In genomic region chr18:71036783-71037182, GRCh38 we compare ENCODE assay signal across 20 cellular contexts.
A peak's percentile ranks its signal among the peaks of the same experiment; 100 is the strongest.
DNase-seq lines count a peak whose midpoint lies in the region; ATAC-seq, FAIRE-seq and TF ChIP-seq lines count a peak whose summit lies in the region.
"Had no signal": no experiment of that assay in that cellular context is flagged by ENCODE, and none has a peak within 500 bp of the region (broad histone marks: within the 10 kb centered on the region; RNA-seq: fewer than 3 reads in every experiment).

No MANE protein-coding gene starts in this region.

- no peak overlapping the region for H3K4me3 Mint-ChIP-seq in activated CD4-positive, alpha-beta T cell treated with anti-CD3 and anti-CD28 coated beads, Interleukin-2, amount 10 ng/mL, durations not matched to agents 7 days and 5 days
- H3K4me3 Mint-ChIP-seq: activated naive CD4-positive, alpha-beta T cell treated with anti-CD3 and anti-CD28 coated beads, Interleukin-2, amount 50 U/mL, for 24 hours; effector memory CD8-positive, alpha-beta T cell; immature natural killer cell; stimulated activated naive B cell treated with anti-CD40 and anti-IgM and Interleukin-4, amounts not matched to agents 10 μg/mL and 1 μg/mL and 100 μg/mL, for 72 hours had no signal

- peak; percentile 84 for DNase-seq in RCC 7860 (ENCODE audit: low spot score)
- DNase-seq in epithelial cell of proximal tubule (ENCODE audit: low read depth), result peak; percentile 67
- peak; percentile 88 for DNase-seq in pulmonary artery endothelial cell (ENCODE audit: low read depth, low spot score)
- no peak for DNase-seq in activated CD4-positive, alpha-beta T cell treated with anti-CD3 and anti-CD28 coated beads, Interleukin-2, amount 10 ng/mL, durations not matched to agents 7 days and 5 days
- no peak for DNase-seq in uterus
- DNase-seq: activated CD4-positive, CD25-positive, alpha-beta regulatory T cell treated with anti-CD3 and anti-CD28 coated beads, Interleukin-2, amount 50 U/mL, for 72 hours; activated T-cell treated with anti-CD3 and anti-CD28 coated beads for 4 hours; effector memory CD8-positive, alpha-beta T cell; immature natural killer cell; MM.1S; NCI-H2029; NCI-H524; stimulated activated naive B cell treated with anti-CD40 and anti-IgM and Interleukin-4, amounts not matched to agents 10 μg/mL and 1 μg/mL and 100 μg/mL, for 72 hours; T-helper 1 cell had no signal

- no peak overlapping the region for H3K27ac Mint-ChIP-seq in activated CD4-positive, alpha-beta T cell treated with anti-CD3 and anti-CD28 coated beads, Interleukin-2, amount 10 ng/mL, durations not matched to agents 7 days and 5 days
- H3K27ac Mint-ChIP-seq: activated naive CD4-positive, alpha-beta T cell treated with anti-CD3 and anti-CD28 coated beads, Interleukin-2, amount 50 U/mL, for 24 hours; effector memory CD8-positive, alpha-beta T cell; immature natural killer cell; stimulated activated naive B cell treated with anti-CD40 and anti-IgM and Interleukin-4, amounts not matched to agents 10 μg/mL and 1 μg/mL and 100 μg/mL, for 72 hours had no signal

- intact Hi-C loops in uterus (cut with DNase I; ENCODE audit: low total_unique reads), result no loop called here

- CTCF ChIA-PET in activated CD4-positive, alpha-beta T cell treated with anti-CD3 and anti-CD28 coated beads, Interleukin-2, amount 10 ng/mL, durations not matched to agents 7 days and 5 days (lab: Charles Lee), result no interaction called here

- H3K4me1 Mint-ChIP-seq in activated CD4-positive, alpha-beta T cell treated with anti-CD3 and anti-CD28 coated beads, Interleukin-2, amount 10 ng/mL, durations not matched to agents 7 days and 5 days, result no peaks in the 10 kb centered on the region
- H3K4me1 Mint-ChIP-seq: activated naive CD4-positive, alpha-beta T cell treated with anti-CD3 and anti-CD28 coated beads, Interleukin-2, amount 50 U/mL, for 24 hours; immature natural killer cell; stimulated activated naive B cell treated with anti-CD40 and anti-IgM and Interleukin-4, amounts not matched to agents 10 μg/mL and 1 μg/mL and 100 μg/mL, for 72 hours had no signal

- no peak overlapping the region for H3K27ac ChIP-seq in uterus
- H3K27ac ChIP-seq: BLaER1 treated with 17β-estradiol and CSF1 and Interleukin-3, amounts not matched to agents 10 nM and 100 nM; skin epidermis had no signal

- FAIRE-seq in RCC 7860 (lab: Jason Lieb, UNC), result peak; percentile 35

- TF ChIP-seq CTCF in epithelial cell of proximal tubule (conservative IDR thresholded peaks at IDR 0.05; ENCODE audit: low read depth, low read length) (no peak), uterus (IDR thresholded peaks at IDR 0.05) (no peak)

- no peaks in the 10 kb centered on the region for H3K27me3 Mint-ChIP-seq in activated CD4-positive, alpha-beta T cell treated with anti-CD3 and anti-CD28 coated beads, Interleukin-2, amount 10 ng/mL, durations not matched to agents 7 days and 5 days
- H3K27me3 Mint-ChIP-seq: activated naive CD4-positive, alpha-beta T cell treated with anti-CD3 and anti-CD28 coated beads, Interleukin-2, amount 50 U/mL, for 24 hours; effector memory CD8-positive, alpha-beta T cell; stimulated activated naive B cell treated with anti-CD40 and anti-IgM and Interleukin-4, amounts not matched to agents 10 μg/mL and 1 μg/mL and 100 μg/mL, for 72 hours had no signal

- H3K36me3 ChIP-seq in uterus, result no peaks in the 10 kb centered on the region
- H3K36me3 ChIP-seq: BLaER1 treated with 17β-estradiol and CSF1 and Interleukin-3, amounts not matched to agents 10 nM and 100 nM had no signal

- ATAC-seq in HG02571 (IDR thresholded peaks at IDR 0.05; ENCODE audit: unreplicated experiment) (peak; percentile 70), GM19397 (IDR thresholded peaks at IDR 0.05; ENCODE audit: unreplicated experiment) (no peak)
- no peak for ATAC-seq in activated CD4-positive, CD25-positive, alpha-beta regulatory T cell treated with anti-CD3 and anti-CD28 coated beads, Interleukin-2, amount 50 U/mL, for 24 hours
- ATAC-seq: effector memory CD8-positive, alpha-beta T cell; stimulated activated naive B cell treated with anti-CD40 and anti-IgM and Interleukin-4, amounts not matched to agents 10 μg/mL and 1 μg/mL and 100 μg/mL, for 72 hours had no signal

- no peaks in the 10 kb centered on the region for H3K27me3 ChIP-seq in uterus
- H3K27me3 ChIP-seq: BLaER1 treated with 17β-estradiol and CSF1 and Interleukin-3, amounts not matched to agents 10 nM and 100 nM had no signal

- POLR2A ChIA-PET in activated CD4-positive, alpha-beta T cell treated with anti-CD3 and anti-CD28 coated beads, Interleukin-2, amount 10 ng/mL, durations not matched to agents 7 days and 5 days (lab: Charles Lee), result no interaction called here

- H3K9me3 ChIP-seq in uterus, result no peaks in the 10 kb centered on the region

- H3K4me1 ChIP-seq in uterus, result no peaks in the 10 kb centered on the region
- H3K4me1 ChIP-seq: BLaER1 treated with 17β-estradiol and CSF1 and Interleukin-3, amounts not matched to agents 10 nM and 100 nM had no signal

- peaks cover 2% of the 10 kb centered on the region for H3K9me3 Mint-ChIP-seq in activated CD4-positive, alpha-beta T cell treated with anti-CD3 and anti-CD28 coated beads, Interleukin-2, amount 10 ng/mL, durations not matched to agents 7 days and 5 days
- H3K9me3 Mint-ChIP-seq: activated naive CD4-positive, alpha-beta T cell treated with anti-CD3 and anti-CD28 coated beads, Interleukin-2, amount 50 U/mL, for 24 hours; stimulated activated naive B cell treated with anti-CD40 and anti-IgM and Interleukin-4, amounts not matched to agents 10 μg/mL and 1 μg/mL and 100 μg/mL, for 72 hours had no signal

- H3K4me3 ChIP-seq in epithelial cell of proximal tubule (ENCODE audit: low read depth, low read length) (no peak overlapping the region), uterus (no peak overlapping the region)
- H3K4me3 ChIP-seq: BLaER1 treated with 17β-estradiol and CSF1 and Interleukin-3, amounts not matched to agents 10 nM and 100 nM; skin epidermis had no signal

- no peaks in the 10 kb centered on the region for H3K36me3 Mint-ChIP-seq in activated CD4-positive, alpha-beta T cell treated with anti-CD3 and anti-CD28 coated beads, Interleukin-2, amount 10 ng/mL, durations not matched to agents 7 days and 5 days (ENCODE audit: low read depth)
- H3K36me3 Mint-ChIP-seq: activated naive CD4-positive, alpha-beta T cell treated with anti-CD3 and anti-CD28 coated beads, Interleukin-2, amount 50 U/mL, for 24 hours; immature natural killer cell; stimulated activated naive B cell treated with anti-CD40 and anti-IgM and Interleukin-4, amounts not matched to agents 10 μg/mL and 1 μg/mL and 100 μg/mL, for 72 hours had no signal

- TF ChIP-seq POLR2A in uterus (IDR thresholded peaks at IDR 0.05), result no peak

Comparison
In these comparisons a context has a peak if more than half of its experiments do, and no peak if none do; other contexts are left out.
1. DNase-seq: peak in RCC 7860 (single experiment), epithelial cell of proximal tubule (single experiment) and pulmonary artery endothelial cell (single experiment); none in activated CD4-positive, alpha-beta T cell treated with anti-CD3 and anti-CD28 coated beads, Interleukin-2, amount 10 ng/mL, durations not matched to agents 7 days and 5 days (single experiment) and uterus (0 of 2).